Comparison of ENCODE assay signal across 26 cellular contexts in the genomic region with DNA sequence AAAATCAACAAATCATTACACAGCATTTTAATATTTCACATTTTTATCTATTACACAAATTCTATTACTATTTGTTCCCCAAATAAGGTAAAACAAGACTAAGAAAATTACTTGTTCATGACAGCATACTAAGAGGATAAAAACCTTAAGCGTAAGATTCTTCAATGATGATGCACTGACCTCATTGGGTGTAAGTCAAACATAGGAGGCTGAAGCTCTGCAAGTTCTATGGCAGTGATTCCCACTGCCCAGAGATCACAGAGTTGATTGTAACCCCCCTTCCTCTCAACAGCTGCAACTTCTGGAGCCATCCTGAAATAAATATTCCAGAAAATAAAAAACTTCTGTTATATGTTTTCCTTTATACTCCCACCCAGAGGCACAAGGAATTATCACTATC.
DNase-seq lines count a peak whose midpoint lies in the region; ATAC-seq and TF ChIP-seq lines count a peak whose summit lies in the region.
"Had no signal": no experiment of that assay in that cellular context is flagged by ENCODE, and none has a peak within 500 bp of the region (broad histone marks: within the 10 kb centered on the region; RNA-seq: fewer than 3 reads in every experiment).

No MANE protein-coding gene starts in this region.

- H3K9me3 ChIP-seq in IMR-90 (ENCODE audit: control insufficient read depth, insufficient read depth, low read length), result no peaks in the 10 kb centered on the region
- H3K9me3 ChIP-seq: A549, BLaER1, neutrophil, testis, uterus had no signal

- BruUV-seq in IMR-90 (replicated peaks; lab: Mats Ljungman, UMichigan), result no TSS peak

- H2BK120ac ChIP-seq in IMR-90 (ENCODE audit: low read depth, low read length) (no peak overlapping the region), mesendoderm (ENCODE audit: low read depth, low read length) (no peak overlapping the region)

- no peak overlapping the region for H3K56ac ChIP-seq in IMR-90 (ENCODE audit: extremely low read depth, insufficient read depth, low read length)
- no peak overlapping the region for H3K56ac ChIP-seq in mesendoderm (ENCODE audit: low read length)

- peaks cover 3% of the 10 kb centered on the region; the same call in 1 of the 2 replicates for H3K9me1 ChIP-seq in IMR-90 (ENCODE audit: insufficient read depth, low read length)

- H3K4me1 ChIP-seq in IMR-90 (ENCODE audit: control insufficient read depth, insufficient read depth, low read length), result peaks cover 3% of the 10 kb centered on the region; the same call in 1 of the 2 replicates
- no peaks in the 10 kb centered on the region for H3K4me1 ChIP-seq in mesendoderm (ENCODE audit: control insufficient read depth, low read depth, low read length)
- H3K4me1 ChIP-seq: A549, BLaER1, foreskin keratinocyte, testis, uterus had no signal

- H4K5ac ChIP-seq in IMR-90 (ENCODE audit: low read depth, low read length) (no peak overlapping the region), mesendoderm (ENCODE audit: low read length) (no peak overlapping the region)

- POLR2A ChIA-PET in IMR-90 (lab: Charles Lee; ENCODE audit: unreplicated experiment), result no interaction called here

- no peak overlapping the region; the same call in 1 of the 2 replicates for H3K14ac ChIP-seq in IMR-90 (replicated peaks; ENCODE audit: low read depth, low read length)

- H4K8ac ChIP-seq in IMR-90 (ENCODE audit: low read depth in 2 of 2, low read length in 2 of 2) (0 out of 4 replicates have a peak overlapping the region, but pooled peaks of 1 of the 2 experiments have one; percentile 33), mesendoderm (ENCODE audit: low read depth, low read length) (no peak overlapping the region)

- no peak overlapping the region for H2AFZ ChIP-seq in IMR-90 (replicated peaks; ENCODE audit: low read length, poor library complexity)

- H3K79me2 ChIP-seq in mesendoderm (ENCODE audit: control insufficient read depth, insufficient read depth, low read length), result no peaks in the 10 kb centered on the region

- no peak overlapping the region for H2BK20ac ChIP-seq in IMR-90 (ENCODE audit: low read depth, low read length)

- peaks cover 20 to 26% of the 10 kb centered on the region in 2 experiments for H3K79me1 ChIP-seq in IMR-90 (ENCODE audit: low read depth in 1 of 2, low read length in 2 of 2)
- no peaks in the 10 kb centered on the region for H3K79me1 ChIP-seq in mesendoderm (ENCODE audit: low read length)

- TF ChIP-seq POLR2A in IMR-90 (IDR thresholded peaks at IDR 0.05; ENCODE audit: low read depth, low read length), result no peak

- TF ChIP-seq CTCF in IMR-90 (conservative IDR thresholded peaks at IDR 0.05; ENCODE audit: low read depth, low read length) (no peak), choroid plexus epithelial cell (conservative IDR thresholded peaks at IDR 0.05; ENCODE audit: low read depth, low read length) (no peak)

- no peak overlapping the region for H3K9ac ChIP-seq in IMR-90 (ENCODE audit: low read depth, low read length)
- no peak overlapping the region for H3K9ac ChIP-seq in mesendoderm (ENCODE audit: low read length)
- H3K9ac ChIP-seq: BLaER1 had no signal

- H3K4ac ChIP-seq in IMR-90 (ENCODE audit: low read depth, low read length), result no peak overlapping the region
- no peak overlapping the region for H3K4ac ChIP-seq in mesendoderm (ENCODE audit: low read depth, low read length)

- H3K18ac ChIP-seq in IMR-90 (ENCODE audit: low read depth, low read length), result no peak overlapping the region
- no peak overlapping the region for H3K18ac ChIP-seq in mesendoderm (ENCODE audit: low read length)

- H2AK9ac ChIP-seq in IMR-90 (replicated peaks; ENCODE audit: low read depth, low read length, poor library complexity), result no peak overlapping the region

- intact Hi-C loops in IMR-90 (cut with micrococcal nuclease), result no loop called here

- no peak overlapping the region for H3K27ac ChIP-seq in IMR-90 (ENCODE audit: insufficient read depth, low read length)
- H3K27ac ChIP-seq in mesendoderm (ENCODE audit: low read depth, low read length), result no peak overlapping the region
- H3K27ac ChIP-seq: A549, BLaER1, foreskin keratinocyte, neutrophil, testis, uterus had no signal

- dilution Hi-C loops in IMR-90 (cut with HindIII; ENCODE audit: low sequenced_read_pairs, unreplicated experiment), result no loop called here

- H2AK5ac ChIP-seq in IMR-90 (ENCODE audit: low read depth, low read length), result no peak overlapping the region
- H2AK5ac ChIP-seq in mesendoderm (ENCODE audit: low read length), result no peak overlapping the region

- CTCF ChIA-PET in IMR-90 (lab: Yijun Ruan, JAX), result no interaction called here

- peaks cover 24% of the 10 kb centered on the region for H3K36me3 ChIP-seq in IMR-90 (ENCODE audit: control insufficient read depth, insufficient read depth, low read length)
- H3K36me3 ChIP-seq in mesendoderm (ENCODE audit: control insufficient read depth, insufficient read depth, low read length), result no peaks in the 10 kb centered on the region
- H3K36me3 ChIP-seq: neutrophil, uterus had no signal

- no CpG with 5 or more reads among the region's 1 CpG for WGBS in IMR-90 (ENCODE audit: extremely low coverage in 2 of 2, insufficient read length in 1 of 2), 2 experiments
- no CpG with 5 or more reads among the region's 1 CpG for WGBS in mesendoderm (ENCODE audit: extremely low coverage, insufficient coverage, low lambda C conversion rate)

- no peak overlapping the region for H3K23ac ChIP-seq in IMR-90 (ENCODE audit: low read depth, low read length)
- H3K23ac ChIP-seq in mesendoderm (ENCODE audit: low read length), result no peak overlapping the region

- ATAC-seq in IMR-90 (ENCODE audit: low read depth) (peak; percentile 40; the same call in 1 of the 2 replicates), GM21447 (IDR thresholded peaks at IDR 0.05; ENCODE audit: unreplicated experiment) (no peak)
- ATAC-seq: A549; activated CD8-positive, alpha-beta memory T cell treated with anti-CD3 and anti-CD28 coated beads, Interleukin-2, amount 10 ng/mL, durations not matched to agents 7 days and 5 days; activated T-cell treated with anti-CD3 and anti-CD28 coated beads, Interleukin-2, amount 50 U/mL, for 72 hours; foreskin keratinocyte; Panc1; sciatic nerve; stimulated activated naive CD8-positive, alpha-beta T cell treated with anti-CD3 and anti-CD28 coated beads, Interleukin-15, Interleukin-2, amounts not matched to agents 100 U/mL and 50 U/mL, for 24 hours had no signal

- no peak for TF ChIP-seq RAD21 in IMR-90 (IDR thresholded peaks at IDR 0.05; ENCODE audit: low read length)

- H3K4me3 ChIP-seq in IMR-90 (ENCODE audit: insufficient read depth, low read depth, low read length) (no peak overlapping the region), choroid plexus epithelial cell (ENCODE audit: low read depth, low read length) (no peak overlapping the region), mesendoderm (ENCODE audit: low read length) (no peak overlapping the region)
- H3K4me3 ChIP-seq: A549, BLaER1, testis, uterus had no signal

- H3K4me2 ChIP-seq in IMR-90 (ENCODE audit: low read depth, low read length) (no peak overlapping the region), mesendoderm (ENCODE audit: low read length) (no peak overlapping the region)
- H3K4me2 ChIP-seq: A549, BLaER1 had no signal

- H4K20me1 ChIP-seq in IMR-90 (ENCODE audit: insufficient read depth, low read length), result no peaks in the 10 kb centered on the region
- H4K20me1 ChIP-seq: BLaER1 had no signal

- H2BK5ac ChIP-seq in IMR-90 (ENCODE audit: low read depth, low read length, poor library complexity, severe bottlenecking) (no peak overlapping the region), mesendoderm (ENCODE audit: low read length) (no peak overlapping the region)

- in situ Hi-C loops in IMR-90 (cut with MboI; ENCODE audit: low sequenced_read_pairs), result no loop called here

- H4K91ac ChIP-seq in IMR-90 (ENCODE audit: insufficient read depth, low read depth, low read length), result no peak overlapping the region

- H3K27me3 ChIP-seq in IMR-90 (ENCODE audit: control insufficient read depth, insufficient read depth, low read length) (no peaks in the 10 kb centered on the region), mesendoderm (ENCODE audit: insufficient read depth, low read length, poor library complexity) (no peaks in the 10 kb centered on the region)
- H3K27me3 ChIP-seq: BLaER1, foreskin keratinocyte, neutrophil, testis, uterus had no signal

- DNase-seq in AG08396 (ENCODE audit: low spot score) (peak; percentile 4), IMR-90 (peak; percentile 57), choroid plexus epithelial cell (ENCODE audit: low read depth) (peak; percentile 47), mesendoderm (peak; percentile 36), SKM-1 (lab: John Stamatoyannopoulos, UW; ENCODE audit: unreplicated experiment) (no peak), NCI-H187 (lab: John Stamatoyannopoulos, UW) (no peak)
- no peak for DNase-seq in activated CD4-positive, alpha-beta T cell treated with anti-CD3 and anti-CD28 coated beads for 4 hours
- DNase-seq: activated CD8-positive, alpha-beta memory T cell treated with anti-CD3 and anti-CD28 coated beads, Interleukin-2, amount 10 ng/mL, durations not matched to agents 7 days and 5 days; activated naive CD4-positive, alpha-beta T cell; activated T-cell treated with anti-CD3 and anti-CD28 coated beads, Interleukin-2, amount 50 U/mL, for 72 hours; COR-L47; effector CD4-positive, alpha-beta T cell; foreskin keratinocyte; NCI-H1092; NCI-H1694 treated with DMSO at 0.1 percent for 48 hours; NCI-H526; SHP77 treated with DMSO at 0.1 percent for 48 hours; stimulated activated naive CD8-positive, alpha-beta T cell treated with anti-CD3 and anti-CD28 coated beads, Interleukin-15, Interleukin-2, amounts not matched to agents 100 U/mL and 50 U/mL, for 24 hours; testis; uterus had no signal

- H2BK15ac ChIP-seq in IMR-90 (ENCODE audit: low read depth, low read length), result no peak overlapping the region
- H2BK15ac ChIP-seq in mesendoderm (replicated peaks; ENCODE audit: low read depth), result no peak overlapping the region

TF ChIP-seq in IMR-90, 13 proteins besides CTCF, POLR2A, EP300 and RAD21:
- TF ChIP-seq CEBPB (IDR thresholded peaks at IDR 0.05; ENCODE audit: low read depth, low read length) (no peak), MXI1 (IDR thresholded peaks at IDR 0.05; ENCODE audit: borderline replicate concordance, low read depth, low read length) (no peak), SMC3 (IDR thresholded peaks at IDR 0.05; ENCODE audit: low read depth, low read length) (no peak), RCOR1 (IDR thresholded peaks at IDR 0.05; ENCODE audit: insufficient replicate concordance, low read length) (no peak), NFE2L2 (IDR thresholded peaks at IDR 0.05; ENCODE audit: low read depth, low read length) (no peak)
- TF ChIP-seq, protein P1, sequence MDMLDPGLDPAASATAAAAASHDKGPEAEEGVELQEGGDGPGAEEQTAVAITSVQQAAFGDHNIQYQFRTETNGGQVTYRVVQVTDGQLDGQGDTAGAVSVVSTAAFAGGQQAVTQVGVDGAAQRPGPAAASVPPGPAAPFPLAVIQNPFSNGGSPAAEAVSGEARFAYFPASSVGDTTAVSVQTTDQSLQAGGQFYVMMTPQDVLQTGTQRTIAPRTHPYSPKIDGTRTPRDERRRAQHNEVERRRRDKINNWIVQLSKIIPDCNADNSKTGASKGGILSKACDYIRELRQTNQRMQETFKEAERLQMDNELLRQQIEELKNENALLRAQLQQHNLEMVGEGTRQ (IDR thresholded peaks at IDR 0.05; ENCODE audit: low read depth, low read length), result no peak

Comparison
In these comparisons a context has a peak if more than half of its experiments do, and no peak if none do; other contexts are left out.
1. DNase-seq: peak in AG08396 (single experiment), IMR-90 (single experiment), choroid plexus epithelial cell (single experiment) and mesendoderm (single experiment); none in SKM-1 (single experiment), activated CD4-positive, alpha-beta T cell treated with anti-CD3 and anti-CD28 coated beads for 4 hours (0 of 2) and NCI-H187 (0 of 2).